20 cellular contexts compared by ENCODE assay signal in genomic region chr15:19973718-19974117, GRCh38.
DNase-seq lines count a peak whose midpoint lies in the region; ATAC-seq and TF ChIP-seq lines count a peak whose summit lies in the region.
"Had no signal": no experiment of that assay in that cellular context is flagged by ENCODE, and none has a peak within 500 bp of the region (broad histone marks: within the 10 kb centered on the region; RNA-seq: fewer than 3 reads in every experiment).

No MANE protein-coding gene starts in this region.

- H3K27me3 ChIP-seq in NT2/D1 (ENCODE audit: insufficient read depth, insufficient read length) (peaks cover 98% of the 10 kb centered on the region), trophoblast cell (ENCODE audit: insufficient read depth, low read length) (no peaks in the 10 kb centered on the region)
- H3K27me3 ChIP-seq: breast epithelium, esophagus squamous epithelium, uterus had no signal

- TF ChIP-seq CTCF in activated CD8-positive, alpha-beta T cell treated with anti-CD3 and anti-CD28 coated beads for 36 hours (IDR thresholded peaks at IDR 0.05): peak; percentile 20

- no peak overlapping the region for H2AK5ac ChIP-seq in trophoblast cell (ENCODE audit: low read length)

- no peak overlapping the region for H4K91ac ChIP-seq in trophoblast cell (ENCODE audit: low read depth, low read length)

- CTCF ChIA-PET in activated CD8-positive, alpha-beta T cell treated with anti-CD3 and anti-CD28 coated beads for 36 hours (lab: Charles Lee): no interaction called here
- CTCF ChIA-PET in activated CD8-positive, alpha-beta T cell treated with anti-CD3 and anti-CD28 coated beads, Interleukin-2, amount 10 ng/mL, durations not matched to agents 7 days and 5 days (lab: Charles Lee): no interaction called here

- H3K4me3 Mint-ChIP-seq in activated CD8-positive, alpha-beta T cell treated with anti-CD3 and anti-CD28 coated beads for 36 hours: no peak overlapping the region
- H3K4me3 Mint-ChIP-seq in activated CD8-positive, alpha-beta T cell treated with anti-CD3 and anti-CD28 coated beads, Interleukin-2, amount 10 ng/mL, durations not matched to agents 7 days and 5 days: no peak overlapping the region
- H3K4me3 Mint-ChIP-seq in immature natural killer cell: no peak overlapping the region
- H3K4me3 Mint-ChIP-seq: activated naive CD4-positive, alpha-beta T cell treated with anti-CD3 and anti-CD28 coated beads, Interleukin-2, amount 50 U/mL, for 24 hours; HFFc6; natural killer cell; stimulated activated naive CD8-positive, alpha-beta T cell treated with anti-CD3 and anti-CD28 coated beads, Interleukin-15, amount 100 ng/mL, for 72 hours had no signal

- no peak overlapping the region for H3K18ac ChIP-seq in trophoblast cell (ENCODE audit: low read length)

- no peak overlapping the region for H3K9ac ChIP-seq in NT2/D1 (ENCODE audit: insufficient read length, low read depth)
- no peak overlapping the region for H3K9ac ChIP-seq in trophoblast cell (ENCODE audit: low read length)

- H2BK120ac ChIP-seq in trophoblast cell (ENCODE audit: insufficient read depth, low read length, poor library complexity): no peak overlapping the region

- H3K79me1 ChIP-seq in trophoblast cell (ENCODE audit: low read length): no peaks in the 10 kb centered on the region

- H2BK5ac ChIP-seq in trophoblast cell (ENCODE audit: low read depth, low read length, poor library complexity): no peak overlapping the region

- no peaks in the 10 kb centered on the region for H3K9me3 ChIP-seq in NT2/D1 (ENCODE audit: insufficient read depth, low read length)
- H3K9me3 ChIP-seq in trophoblast cell (ENCODE audit: insufficient read depth, low read depth, low read length): peaks cover 9% of the 10 kb centered on the region
- H3K9me3 ChIP-seq: breast epithelium, esophagus squamous epithelium, prostate gland, uterus had no signal

- H3K4me3 ChIP-seq in NT2/D1 (ENCODE audit: insufficient read length, low read depth) (no peak overlapping the region), trophoblast cell (ENCODE audit: low read depth, low read length) (no peak overlapping the region)
- H3K4me3 ChIP-seq: breast epithelium, esophagus squamous epithelium, prostate gland, uterus had no signal

- no peaks in the 10 kb centered on the region for H3K9me3 Mint-ChIP-seq in activated CD8-positive, alpha-beta T cell treated with anti-CD3 and anti-CD28 coated beads for 36 hours
- H3K9me3 Mint-ChIP-seq in activated CD8-positive, alpha-beta T cell treated with anti-CD3 and anti-CD28 coated beads, Interleukin-2, amount 10 ng/mL, durations not matched to agents 7 days and 5 days (ENCODE audit: insufficient read depth): peaks cover 9% of the 10 kb centered on the region
- H3K9me3 Mint-ChIP-seq in immature natural killer cell: peaks cover 0 to 40% (median 3%) of the 10 kb centered on the region in 6 donors
- H3K9me3 Mint-ChIP-seq: activated naive CD4-positive, alpha-beta T cell treated with anti-CD3 and anti-CD28 coated beads, Interleukin-2, amount 50 U/mL, for 24 hours; stimulated activated naive CD8-positive, alpha-beta T cell treated with anti-CD3 and anti-CD28 coated beads, Interleukin-15, amount 100 ng/mL, for 72 hours had no signal

- no peak overlapping the region for H2AFZ ChIP-seq in trophoblast cell (ENCODE audit: insufficient read depth, low read length, poor library complexity)

- peak; percentile 19 for DNase-seq in activated CD8-positive, alpha-beta T cell treated with anti-CD3 and anti-CD28 coated beads for 36 hours
- no peak for DNase-seq in activated CD8-positive, alpha-beta T cell treated with anti-CD3 and anti-CD28 coated beads, Interleukin-2, amount 10 ng/mL, durations not matched to agents 7 days and 5 days
- DNase-seq in HT1080 (ENCODE audit: low read depth) (peak; percentile 30), NT2/D1 (ENCODE audit: low read depth, low spot score) (peak; percentile 6), immature natural killer cell (peak in 2 of 3 donors; percentile 3 to 19), trophoblast cell (no peak), A172 (ENCODE audit: low spot score) (no peak), NCI-H69 (lab: John Stamatoyannopoulos, UW) (no peak)
- DNase-seq: activated CD4-positive, CD25-positive, alpha-beta regulatory T cell; esophagus squamous epithelium; HFFc6; Karpas-422; natural killer cell; NCI-H2081; T-helper 1 cell; uterus had no signal

- POLR2A ChIA-PET in activated CD8-positive, alpha-beta T cell treated with anti-CD3 and anti-CD28 coated beads for 36 hours (lab: Charles Lee): no interaction called here
- POLR2A ChIA-PET in activated CD8-positive, alpha-beta T cell treated with anti-CD3 and anti-CD28 coated beads, Interleukin-2, amount 10 ng/mL, durations not matched to agents 7 days and 5 days (lab: Charles Lee): no interaction called here

- no peak overlapping the region for H4K8ac ChIP-seq in trophoblast cell (ENCODE audit: low read depth, low read length)

- H3K79me2 ChIP-seq in trophoblast cell (ENCODE audit: control insufficient read depth, insufficient read depth, low read length, poor library complexity): no peaks in the 10 kb centered on the region

- WGBS in trophoblast cell (ENCODE audit: extremely low coverage, insufficient coverage, insufficient read length): no CpG with 5 or more reads among the region's 7 CpGs

- no peaks in the 10 kb centered on the region for H3K4me1 Mint-ChIP-seq in activated CD8-positive, alpha-beta T cell treated with anti-CD3 and anti-CD28 coated beads for 36 hours (ENCODE audit: low read depth)
- H3K4me1 Mint-ChIP-seq in activated CD8-positive, alpha-beta T cell treated with anti-CD3 and anti-CD28 coated beads, Interleukin-2, amount 10 ng/mL, durations not matched to agents 7 days and 5 days (ENCODE audit: low read depth): no peaks in the 10 kb centered on the region
- no peaks in the 10 kb centered on the region for H3K4me1 Mint-ChIP-seq in immature natural killer cell
- H3K4me1 Mint-ChIP-seq: activated naive CD4-positive, alpha-beta T cell treated with anti-CD3 and anti-CD28 coated beads, Interleukin-2, amount 50 U/mL, for 24 hours; natural killer cell; stimulated activated naive CD8-positive, alpha-beta T cell treated with anti-CD3 and anti-CD28 coated beads, Interleukin-15, amount 100 ng/mL, for 72 hours had no signal

- H3K4me1 ChIP-seq in NT2/D1 (ENCODE audit: insufficient read depth, insufficient read length) (no peaks in the 10 kb centered on the region), trophoblast cell (ENCODE audit: control insufficient read depth in 1 of 2, insufficient read depth in 2 of 2, low read length in 2 of 2) (no peaks in the 10 kb centered on the region)
- H3K4me1 ChIP-seq: breast epithelium, esophagus squamous epithelium, prostate gland, uterus had no signal

- no peak overlapping the region for H4K12ac ChIP-seq in trophoblast cell (ENCODE audit: low read depth, low read length)

- H3K27ac ChIP-seq in trophoblast cell (ENCODE audit: low read depth, low read length): no peak overlapping the region
- H3K27ac ChIP-seq: breast epithelium, esophagus squamous epithelium, prostate gland, uterus had no signal

- H3K27ac Mint-ChIP-seq in activated CD8-positive, alpha-beta T cell treated with anti-CD3 and anti-CD28 coated beads for 36 hours: no peak overlapping the region
- no peak overlapping the region for H3K27ac Mint-ChIP-seq in activated CD8-positive, alpha-beta T cell treated with anti-CD3 and anti-CD28 coated beads, Interleukin-2, amount 10 ng/mL, durations not matched to agents 7 days and 5 days
- no peak overlapping the region for H3K27ac Mint-ChIP-seq in immature natural killer cell
- H3K27ac Mint-ChIP-seq: activated naive CD4-positive, alpha-beta T cell treated with anti-CD3 and anti-CD28 coated beads, Interleukin-2, amount 50 U/mL, for 24 hours; HFFc6; natural killer cell; stimulated activated naive CD8-positive, alpha-beta T cell treated with anti-CD3 and anti-CD28 coated beads, Interleukin-15, amount 100 ng/mL, for 72 hours had no signal

- H3K27me3 Mint-ChIP-seq in activated CD8-positive, alpha-beta T cell treated with anti-CD3 and anti-CD28 coated beads for 36 hours: no peaks in the 10 kb centered on the region
- H3K27me3 Mint-ChIP-seq in activated CD8-positive, alpha-beta T cell treated with anti-CD3 and anti-CD28 coated beads, Interleukin-2, amount 10 ng/mL, durations not matched to agents 7 days and 5 days (ENCODE audit: low read depth): no peaks in the 10 kb centered on the region
- peaks cover 0 to 2% (median 0%) of the 10 kb centered on the region in 3 donors for H3K27me3 Mint-ChIP-seq in immature natural killer cell (ENCODE audit: low read depth in 3 of 3)
- H3K27me3 Mint-ChIP-seq: activated naive CD4-positive, alpha-beta T cell treated with anti-CD3 and anti-CD28 coated beads, Interleukin-2, amount 50 U/mL, for 24 hours; stimulated activated naive CD8-positive, alpha-beta T cell treated with anti-CD3 and anti-CD28 coated beads, Interleukin-15, amount 100 ng/mL, for 72 hours had no signal

- no peak overlapping the region for H3K4me2 ChIP-seq in trophoblast cell (ENCODE audit: low read length)

- H3K36me3 ChIP-seq in NT2/D1 (ENCODE audit: insufficient read depth, insufficient read length, low read length) (no peaks in the 10 kb centered on the region), trophoblast cell (ENCODE audit: control insufficient read depth in 1 of 2, insufficient read depth in 2 of 2, low read length in 2 of 2) (no peaks in the 10 kb centered on the region)
- H3K36me3 ChIP-seq: breast epithelium, esophagus squamous epithelium, prostate gland, uterus had no signal

- ATAC-seq in activated CD8-positive, alpha-beta T cell treated with anti-CD3 and anti-CD28 coated beads for 36 hours: no peak
- no peak for ATAC-seq in activated CD8-positive, alpha-beta T cell treated with anti-CD3 and anti-CD28 coated beads, Interleukin-2, amount 10 ng/mL, durations not matched to agents 7 days and 5 days
- ATAC-seq: natural killer cell; stimulated activated naive CD8-positive, alpha-beta T cell treated with anti-CD3 and anti-CD28 coated beads, Interleukin-15, amount 100 ng/mL, for 72 hours had no signal

- H3K36me3 Mint-ChIP-seq in activated CD8-positive, alpha-beta T cell treated with anti-CD3 and anti-CD28 coated beads for 36 hours (ENCODE audit: low read depth): no peaks in the 10 kb centered on the region
- no peaks in the 10 kb centered on the region for H3K36me3 Mint-ChIP-seq in activated CD8-positive, alpha-beta T cell treated with anti-CD3 and anti-CD28 coated beads, Interleukin-2, amount 10 ng/mL, durations not matched to agents 7 days and 5 days (ENCODE audit: low read depth)
- no peaks in the 10 kb centered on the region for H3K36me3 Mint-ChIP-seq in immature natural killer cell
- H3K36me3 Mint-ChIP-seq: activated naive CD4-positive, alpha-beta T cell treated with anti-CD3 and anti-CD28 coated beads, Interleukin-2, amount 50 U/mL, for 24 hours; natural killer cell had no signal

- H3K14ac ChIP-seq in trophoblast cell (ENCODE audit: low read length): no peak overlapping the region

- H3K4ac ChIP-seq in trophoblast cell (ENCODE audit: low read depth, low read length): no peak overlapping the region

- H2BK12ac ChIP-seq in trophoblast cell (ENCODE audit: low read length): no peak overlapping the region

- intact Hi-C loops in activated CD8-positive, alpha-beta T cell treated with anti-CD3 and anti-CD28 coated beads for 36 hours (cut with micrococcal nuclease): no loop called here

- H3K23ac ChIP-seq in trophoblast cell (ENCODE audit: low read length): no peak overlapping the region

Comparison
In these comparisons a context has a peak if more than half of its experiments do, and no peak if none do; other contexts are left out.
1. DNase-seq: peak in activated CD8-positive, alpha-beta T cell treated with anti-CD3 and anti-CD28 coated beads for 36 hours (single experiment), HT1080 (single experiment), NT2/D1 (single experiment) and immature natural killer cell (2 of 3); none in activated CD8-positive, alpha-beta T cell treated with anti-CD3 and anti-CD28 coated beads, Interleukin-2, amount 10 ng/mL, durations not matched to agents 7 days and 5 days (single experiment), trophoblast cell (0 of 2), A172 (single experiment) and NCI-H69 (single experiment).